ENCODE assay signal across 1 cellular context in the genomic region with DNA sequence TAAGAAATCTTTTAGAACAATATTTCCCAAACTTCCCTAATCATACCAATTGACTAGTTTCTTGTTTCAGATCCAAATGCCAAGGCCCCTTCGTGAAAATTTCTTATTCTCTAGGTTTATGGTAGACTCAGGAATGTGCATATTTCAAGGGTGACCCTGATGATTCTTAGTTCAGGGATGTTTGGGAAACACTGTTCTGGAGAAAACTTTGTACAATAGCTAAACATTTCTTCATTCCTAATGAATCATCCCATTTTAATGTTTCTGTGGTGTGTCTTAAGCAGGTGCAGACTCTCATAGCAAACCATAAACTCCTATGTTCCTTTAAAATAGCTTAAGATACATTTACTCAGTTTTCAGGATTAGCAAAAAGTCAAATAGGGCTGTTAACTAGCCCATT.
TF ChIP-seq lines count a peak whose summit lies in the region.

No MANE protein-coding gene starts in this region.

TF ChIP-seq in SK-N-SH, 30 proteins besides CTCF, POLR2A, EP300 and RAD21 (continued from another document):
- TF ChIP-seq, protein P1, sequence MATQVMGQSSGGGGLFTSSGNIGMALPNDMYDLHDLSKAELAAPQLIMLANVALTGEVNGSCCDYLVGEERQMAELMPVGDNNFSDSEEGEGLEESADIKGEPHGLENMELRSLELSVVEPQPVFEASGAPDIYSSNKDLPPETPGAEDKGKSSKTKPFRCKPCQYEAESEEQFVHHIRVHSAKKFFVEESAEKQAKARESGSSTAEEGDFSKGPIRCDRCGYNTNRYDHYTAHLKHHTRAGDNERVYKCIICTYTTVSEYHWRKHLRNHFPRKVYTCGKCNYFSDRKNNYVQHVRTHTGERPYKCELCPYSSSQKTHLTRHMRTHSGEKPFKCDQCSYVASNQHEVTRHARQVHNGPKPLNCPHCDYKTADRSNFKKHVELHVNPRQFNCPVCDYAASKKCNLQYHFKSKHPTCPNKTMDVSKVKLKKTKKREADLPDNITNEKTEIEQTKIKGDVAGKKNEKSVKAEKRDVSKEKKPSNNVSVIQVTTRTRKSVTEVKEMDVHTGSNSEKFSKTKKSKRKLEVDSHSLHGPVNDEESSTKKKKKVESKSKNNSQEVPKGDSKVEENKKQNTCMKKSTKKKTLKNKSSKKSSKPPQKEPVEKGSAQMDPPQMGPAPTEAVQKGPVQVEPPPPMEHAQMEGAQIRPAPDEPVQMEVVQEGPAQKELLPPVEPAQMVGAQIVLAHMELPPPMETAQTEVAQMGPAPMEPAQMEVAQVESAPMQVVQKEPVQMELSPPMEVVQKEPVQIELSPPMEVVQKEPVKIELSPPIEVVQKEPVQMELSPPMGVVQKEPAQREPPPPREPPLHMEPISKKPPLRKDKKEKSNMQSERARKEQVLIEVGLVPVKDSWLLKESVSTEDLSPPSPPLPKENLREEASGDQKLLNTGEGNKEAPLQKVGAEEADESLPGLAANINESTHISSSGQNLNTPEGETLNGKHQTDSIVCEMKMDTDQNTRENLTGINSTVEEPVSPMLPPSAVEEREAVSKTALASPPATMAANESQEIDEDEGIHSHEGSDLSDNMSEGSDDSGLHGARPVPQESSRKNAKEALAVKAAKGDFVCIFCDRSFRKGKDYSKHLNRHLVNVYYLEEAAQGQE (IDR thresholded peaks at IDR 0.05; ENCODE audit: low read depth, low read length) = no peak
- TF ChIP-seq NFIC (IDR thresholded peaks at IDR 0.05; ENCODE audit: borderline replicate concordance) (no peak), MAX (IDR thresholded peaks at IDR 0.05; ENCODE audit: low read depth) (no peak; the same call in 1 of the 2 replicates), TAF1 (IDR thresholded peaks at IDR 0.05; ENCODE audit: borderline replicate concordance, low read depth, low read length) (no peak), SIN3A (IDR thresholded peaks at IDR 0.05; ENCODE audit: borderline replicate concordance, low read depth, low read length) (no peak), RXRA (IDR thresholded peaks at IDR 0.05; ENCODE audit: borderline replicate concordance, low read depth) (peak; percentile 64; the same call in 1 of the 2 replicates)
- TF ChIP-seq, protein P2, sequence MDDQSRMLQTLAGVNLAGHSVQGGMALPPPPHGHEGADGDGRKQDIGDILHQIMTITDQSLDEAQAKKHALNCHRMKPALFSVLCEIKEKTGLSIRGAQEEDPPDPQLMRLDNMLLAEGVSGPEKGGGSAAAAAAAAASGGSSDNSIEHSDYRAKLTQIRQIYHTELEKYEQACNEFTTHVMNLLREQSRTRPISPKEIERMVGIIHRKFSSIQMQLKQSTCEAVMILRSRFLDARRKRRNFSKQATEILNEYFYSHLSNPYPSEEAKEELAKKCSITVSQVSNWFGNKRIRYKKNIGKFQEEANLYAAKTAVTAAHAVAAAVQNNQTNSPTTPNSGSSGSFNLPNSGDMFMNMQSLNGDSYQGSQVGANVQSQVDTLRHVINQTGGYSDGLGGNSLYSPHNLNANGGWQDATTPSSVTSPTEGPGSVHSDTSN (IDR thresholded peaks at IDR 0.05) = peak; percentile 43; the same call in 1 of the 2 replicates
